ENCODE assay signal across 1 cellular context in the genomic region with DNA sequence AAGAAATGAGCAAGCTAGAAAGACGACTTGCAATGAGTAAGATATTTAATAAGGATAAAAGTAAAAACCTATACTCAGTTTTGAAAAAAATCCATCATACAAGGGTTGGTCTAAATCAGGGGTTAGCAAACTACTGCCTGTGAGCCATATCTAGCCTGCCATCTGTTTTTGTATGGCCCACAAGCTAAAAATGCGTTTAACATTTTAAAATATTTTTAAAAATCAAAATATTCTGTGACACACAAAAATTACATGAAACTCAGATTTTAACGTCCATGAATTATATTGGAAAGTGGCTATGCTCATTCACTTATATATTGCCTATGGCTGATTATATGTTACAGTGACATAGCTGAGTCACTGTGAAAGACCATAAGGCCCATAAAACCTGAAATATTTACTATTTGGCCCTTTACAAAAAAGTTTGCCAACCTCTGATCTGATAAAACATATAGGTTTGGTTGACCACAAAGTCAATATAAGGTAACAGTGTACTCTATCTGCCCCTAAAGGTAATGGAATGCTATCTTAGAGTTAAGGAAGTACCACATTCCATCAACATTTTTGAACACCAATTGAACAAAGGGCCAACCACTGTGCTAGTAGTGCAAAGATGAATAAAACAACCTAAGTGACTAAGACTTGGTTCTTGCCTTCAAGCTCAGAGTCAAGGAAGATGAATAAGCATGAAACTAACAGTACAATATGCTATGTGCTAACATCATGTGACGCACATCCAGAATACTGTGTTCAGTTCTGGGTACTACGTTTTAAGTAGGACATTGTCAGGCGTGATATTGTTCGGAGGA.
TF ChIP-seq lines count a peak whose summit lies in the region.

No MANE protein-coding gene starts in this region.

TF ChIP-seq in K562, 482 proteins besides CTCF, POLR2A, EP300 and RAD21 (continued from another document and continues in another):
- peak; percentile 79; the same call in 1 of the 2 replicates for TF ChIP-seq RAD51 (IDR thresholded peaks at IDR 0.05; ENCODE audit: borderline replicate concordance, low read depth)
- no peak for TF ChIP-seq ZBTB17 (CRISPR knock-in tag; IDR thresholded peaks at IDR 0.05)
- TF ChIP-seq CBFA2T3 (IDR thresholded peaks at IDR 0.05): 0 out of 2 replicates have a peak, but pooled peaks have one; percentile 43
- no peak for TF ChIP-seq HSF4 (CRISPR knock-in tag; IDR thresholded peaks at IDR 0.05; ENCODE audit: borderline replicate concordance)
- TF ChIP-seq ZNF57 (CRISPR knock-in tag; IDR thresholded peaks at IDR 0.05): no peak
- TF ChIP-seq ZNF23 (CRISPR knock-in tag; IDR thresholded peaks at IDR 0.05): no peak
- no peak for TF ChIP-seq CBFA2T2 (conservative IDR thresholded peaks at IDR 0.05)
- no peak; the same call in 1 of the 2 replicates for TF ChIP-seq ZNF584 (CRISPR knock-in tag; IDR thresholded peaks at IDR 0.05; ENCODE audit: low read depth)
- TF ChIP-seq L3MBTL2 (IDR thresholded peaks at IDR 0.05): peak; percentile 13; the same call in 1 of the 2 replicates
- no peak for TF ChIP-seq SMAD3 (CRISPR knock-in tag; conservative IDR thresholded peaks at IDR 0.05)
- TF ChIP-seq, protein P1, sequence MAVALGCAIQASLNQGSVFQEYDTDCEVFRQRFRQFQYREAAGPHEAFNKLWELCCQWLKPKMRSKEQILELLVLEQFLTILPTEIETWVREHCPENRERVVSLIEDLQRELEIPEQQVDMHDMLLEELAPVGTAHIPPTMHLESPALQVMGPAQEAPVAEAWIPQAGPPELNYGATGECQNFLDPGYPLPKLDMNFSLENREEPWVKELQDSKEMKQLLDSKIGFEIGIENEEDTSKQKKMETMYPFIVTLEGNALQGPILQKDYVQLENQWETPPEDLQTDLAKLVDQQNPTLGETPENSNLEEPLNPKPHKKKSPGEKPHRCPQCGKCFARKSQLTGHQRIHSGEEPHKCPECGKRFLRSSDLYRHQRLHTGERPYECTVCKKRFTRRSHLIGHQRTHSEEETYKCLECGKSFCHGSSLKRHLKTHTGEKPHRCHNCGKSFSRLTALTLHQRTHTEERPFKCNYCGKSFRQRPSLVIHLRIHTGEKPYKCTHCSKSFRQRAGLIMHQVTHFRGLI (CRISPR knock-in tag; IDR thresholded peaks at IDR 0.05): no peak
- no peak for TF ChIP-seq MECOM (CRISPR knock-in tag; IDR thresholded peaks at IDR 0.05)
- no peak for TF ChIP-seq HOXB6 (CRISPR knock-in tag; IDR thresholded peaks at IDR 0.05; ENCODE audit: borderline replicate concordance)
- TF ChIP-seq C11orf30 (IDR thresholded peaks at IDR 0.05; ENCODE audit: low read depth): peak; percentile 60
- no peak for TF ChIP-seq ZNF830 (CRISPR knock-in tag; IDR thresholded peaks at IDR 0.05)
- TF ChIP-seq, protein P2, sequence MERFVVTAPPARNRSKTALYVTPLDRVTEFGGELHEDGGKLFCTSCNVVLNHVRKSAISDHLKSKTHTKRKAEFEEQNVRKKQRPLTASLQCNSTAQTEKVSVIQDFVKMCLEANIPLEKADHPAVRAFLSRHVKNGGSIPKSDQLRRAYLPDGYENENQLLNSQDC (CRISPR knock-in tag; IDR thresholded peaks at IDR 0.05): no peak
- TF ChIP-seq SMARCA5 (IDR thresholded peaks at IDR 0.05): 0 out of 2 replicates have a peak, but pooled peaks have one; percentile 44
- TF ChIP-seq ARID2 (IDR thresholded peaks at IDR 0.05): no peak
- no peak for TF ChIP-seq SMAD1 (IDR thresholded peaks at IDR 0.05; ENCODE audit: low read depth, low read length, partially characterized antibody)
- TF ChIP-seq, protein P3, sequence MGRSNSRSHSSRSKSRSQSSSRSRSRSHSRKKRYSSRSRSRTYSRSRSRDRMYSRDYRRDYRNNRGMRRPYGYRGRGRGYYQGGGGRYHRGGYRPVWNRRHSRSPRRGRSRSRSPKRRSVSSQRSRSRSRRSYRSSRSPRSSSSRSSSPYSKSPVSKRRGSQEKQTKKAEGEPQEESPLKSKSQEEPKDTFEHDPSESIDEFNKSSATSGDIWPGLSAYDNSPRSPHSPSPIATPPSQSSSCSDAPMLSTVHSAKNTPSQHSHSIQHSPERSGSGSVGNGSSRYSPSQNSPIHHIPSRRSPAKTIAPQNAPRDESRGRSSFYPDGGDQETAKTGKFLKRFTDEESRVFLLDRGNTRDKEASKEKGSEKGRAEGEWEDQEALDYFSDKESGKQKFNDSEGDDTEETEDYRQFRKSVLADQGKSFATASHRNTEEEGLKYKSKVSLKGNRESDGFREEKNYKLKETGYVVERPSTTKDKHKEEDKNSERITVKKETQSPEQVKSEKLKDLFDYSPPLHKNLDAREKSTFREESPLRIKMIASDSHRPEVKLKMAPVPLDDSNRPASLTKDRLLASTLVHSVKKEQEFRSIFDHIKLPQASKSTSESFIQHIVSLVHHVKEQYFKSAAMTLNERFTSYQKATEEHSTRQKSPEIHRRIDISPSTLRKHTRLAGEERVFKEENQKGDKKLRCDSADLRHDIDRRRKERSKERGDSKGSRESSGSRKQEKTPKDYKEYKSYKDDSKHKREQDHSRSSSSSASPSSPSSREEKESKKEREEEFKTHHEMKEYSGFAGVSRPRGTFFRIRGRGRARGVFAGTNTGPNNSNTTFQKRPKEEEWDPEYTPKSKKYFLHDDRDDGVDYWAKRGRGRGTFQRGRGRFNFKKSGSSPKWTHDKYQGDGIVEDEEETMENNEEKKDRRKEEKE (IDR thresholded peaks at IDR 0.05; ENCODE audit: borderline replicate concordance in 1 of 2, control insufficient read depth in 1 of 2, low read depth in 2 of 2, low read length in 1 of 2): no peak
- TF ChIP-seq, protein P4, sequence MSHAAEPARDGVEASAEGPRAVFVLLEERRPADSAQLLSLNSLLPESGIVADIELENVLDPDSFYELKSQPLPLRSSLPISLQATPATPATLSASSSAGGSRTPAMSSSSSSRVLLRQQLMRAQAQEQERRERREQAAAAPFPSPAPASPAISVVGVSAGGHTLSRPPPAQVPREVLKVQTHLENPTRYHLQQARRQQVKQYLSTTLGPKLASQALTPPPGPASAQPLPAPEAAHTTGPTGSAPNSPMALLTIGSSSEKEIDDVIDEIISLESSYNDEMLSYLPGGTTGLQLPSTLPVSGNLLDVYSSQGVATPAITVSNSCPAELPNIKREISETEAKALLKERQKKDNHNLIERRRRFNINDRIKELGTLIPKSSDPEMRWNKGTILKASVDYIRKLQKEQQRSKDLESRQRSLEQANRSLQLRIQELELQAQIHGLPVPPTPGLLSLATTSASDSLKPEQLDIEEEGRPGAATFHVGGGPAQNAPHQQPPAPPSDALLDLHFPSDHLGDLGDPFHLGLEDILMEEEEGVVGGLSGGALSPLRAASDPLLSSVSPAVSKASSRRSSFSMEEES (CRISPR knock-in tag; IDR thresholded peaks at IDR 0.05): peak; percentile 81
- no peak for TF ChIP-seq SAFB2 (IDR thresholded peaks at IDR 0.05; ENCODE audit: borderline replicate concordance, low read depth, low read length, severe bottlenecking)
- no peak for TF ChIP-seq SETDB1 (IDR thresholded peaks at IDR 0.05; ENCODE audit: low read length)
- TF ChIP-seq, protein P5, sequence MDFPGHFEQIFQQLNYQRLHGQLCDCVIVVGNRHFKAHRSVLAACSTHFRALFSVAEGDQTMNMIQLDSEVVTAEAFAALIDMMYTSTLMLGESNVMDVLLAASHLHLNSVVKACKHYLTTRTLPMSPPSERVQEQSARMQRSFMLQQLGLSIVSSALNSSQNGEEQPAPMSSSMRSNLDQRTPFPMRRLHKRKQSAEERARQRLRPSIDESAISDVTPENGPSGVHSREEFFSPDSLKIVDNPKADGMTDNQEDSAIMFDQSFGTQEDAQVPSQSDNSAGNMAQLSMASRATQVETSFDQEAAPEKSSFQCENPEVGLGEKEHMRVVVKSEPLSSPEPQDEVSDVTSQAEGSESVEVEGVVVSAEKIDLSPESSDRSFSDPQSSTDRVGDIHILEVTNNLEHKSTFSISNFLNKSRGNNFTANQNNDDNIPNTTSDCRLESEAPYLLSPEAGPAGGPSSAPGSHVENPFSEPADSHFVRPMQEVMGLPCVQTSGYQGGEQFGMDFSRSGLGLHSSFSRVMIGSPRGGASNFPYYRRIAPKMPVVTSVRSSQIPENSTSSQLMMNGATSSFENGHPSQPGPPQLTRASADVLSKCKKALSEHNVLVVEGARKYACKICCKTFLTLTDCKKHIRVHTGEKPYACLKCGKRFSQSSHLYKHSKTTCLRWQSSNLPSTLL (IDR thresholded peaks at IDR 0.05): no peak
- TF ChIP-seq SMC3 (conservative IDR thresholded peaks at IDR 0.05; ENCODE audit: insufficient read depth, low read depth, low read length): no peak
- no peak for TF ChIP-seq ZBED1 (IDR thresholded peaks at IDR 0.05)
- TF ChIP-seq ZNF77 (CRISPR knock-in tag; IDR thresholded peaks at IDR 0.05): no peak
- TF ChIP-seq CBX8 (IDR thresholded peaks at IDR 0.05; ENCODE audit: borderline replicate concordance, extremely low read depth, low read depth, low read length, poor library complexity, severe bottlenecking): no peak
- no peak; the same call in 1 of the 2 replicates for TF ChIP-seq MGA (IDR thresholded peaks at IDR 0.05)
